11 cellular contexts compared by ENCODE assay signal in the genomic region with DNA sequence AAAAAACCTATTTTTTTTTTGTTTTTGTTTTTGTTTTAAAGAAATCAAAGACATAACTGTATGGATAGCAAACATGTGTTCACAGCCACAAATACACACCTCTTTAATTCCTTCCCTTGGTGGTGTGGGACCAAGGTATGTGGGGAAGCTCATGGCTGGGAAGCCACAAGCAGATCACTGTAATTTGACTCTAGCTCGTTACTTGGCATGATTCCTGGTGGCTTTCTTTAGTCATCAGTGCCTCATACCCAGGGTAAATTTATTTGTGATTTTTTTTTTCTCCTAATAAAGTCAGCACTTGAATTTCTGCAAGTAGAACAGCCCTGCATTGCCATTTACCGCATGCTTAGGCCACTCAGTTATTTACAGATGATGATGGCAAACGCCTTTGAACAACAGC.
DNase-seq lines count a peak whose midpoint lies in the region; ATAC-seq and TF ChIP-seq lines count a peak whose summit lies in the region.
"Had no signal": no experiment of that assay in that cellular context is flagged by ENCODE, and none has a peak within 500 bp of the region (broad histone marks: within the 10 kb centered on the region; RNA-seq: fewer than 3 reads in every experiment).

No MANE protein-coding gene starts in this region.

- H3K4me3 ChIP-seq in cardiac fibroblast (replicated peaks in 1 of 2; ENCODE audit: low read depth in 2 of 2, low read length in 2 of 2), result no peak overlapping the region

- DNase-seq in GM03348 (ENCODE audit: low spot score), result peak; percentile 84
- peak; percentile 35 for DNase-seq in NCI-H1694 treated with DMSO at 0.1 percent for 48 hours (lab: John Stamatoyannopoulos, UW)
- DNase-seq in cardiac fibroblast (ENCODE audit: low read depth in 2 of 2), result peak; percentile 76 to 82
- DNase-seq in renal cortical epithelial cell (ENCODE audit: low read depth), result peak; percentile 76
- no peak for DNase-seq in COLO668 (lab: John Stamatoyannopoulos, UW; ENCODE audit: unreplicated experiment)
- no peak for DNase-seq in T-helper 9 cell
- DNase-seq: activated CD8-positive, alpha-beta T cell treated with anti-CD3 and anti-CD28 coated beads for 36 hours; naive B cell; T-helper 17 cell had no signal

- ATAC-seq in HG03095 (IDR thresholded peaks at IDR 0.05; ENCODE audit: unreplicated experiment), result no peak
- ATAC-seq: activated CD8-positive, alpha-beta T cell treated with anti-CD3 and anti-CD28 coated beads for 36 hours; activated naive CD4-positive, alpha-beta T cell treated with anti-CD3 and anti-CD28 coated beads, Interleukin-2, amount 50 U/mL, for 72 hours; T-helper 17 cell had no signal

- TF ChIP-seq CTCF in cardiac fibroblast (IDR thresholded peaks at IDR 0.05; ENCODE audit: low read depth, low read length), result no peak

Comparison
In these comparisons a context has a peak if more than half of its experiments do, and no peak if none do; other contexts are left out.
1. DNase-seq: peak in GM03348 (single experiment), NCI-H1694 treated with DMSO at 0.1 percent for 48 hours (single experiment), cardiac fibroblast (2 of 2) and renal cortical epithelial cell (single experiment); none in COLO668 (single experiment) and T-helper 9 cell (single experiment).